In genomic region chr18:50099725-50100414, GRCh38 we compare ENCODE assay signal across 8 cellular contexts.
A peak's percentile ranks its signal among the peaks of the same experiment; 100 is the strongest.
DNase-seq lines count a peak whose midpoint lies in the region; ATAC-seq lines count a peak whose summit lies in the region.

No MANE protein-coding gene starts in this region.

- H3K9me3 Mint-ChIP-seq in effector memory CD8-positive, alpha-beta T cell, result no peaks in the 10 kb centered on the region

- peaks cover 46 to 82% of the 10 kb centered on the region in 2 donors for H3K27me3 Mint-ChIP-seq in effector memory CD8-positive, alpha-beta T cell

- no peak overlapping the region for H3K27ac Mint-ChIP-seq in effector memory CD8-positive, alpha-beta T cell

- H3K4me1 Mint-ChIP-seq in effector memory CD8-positive, alpha-beta T cell (ENCODE audit: low read depth in 2 of 2), result no peaks in the 10 kb centered on the region

- peak; percentile 57 for ATAC-seq in GM21367 (IDR thresholded peaks at IDR 0.05; ENCODE audit: unreplicated experiment)
- ATAC-seq in effector memory CD8-positive, alpha-beta T cell (replicated peaks), result no peak

- no peaks in the 10 kb centered on the region for H3K36me3 Mint-ChIP-seq in effector memory CD8-positive, alpha-beta T cell (ENCODE audit: insufficient read depth)

- H3K4me3 Mint-ChIP-seq in effector memory CD8-positive, alpha-beta T cell, result no peak overlapping the region

- DNase-seq in EL, result peak; percentile 66
- peak; percentile 32 for DNase-seq in HT-29 (ENCODE audit: low spot score)
- DNase-seq in foreskin melanocyte, result peak; percentile 47
- no peak for DNase-seq in effector memory CD8-positive, alpha-beta T cell
- DNase-seq in NCI-H524 treated with DMSO at 0.1 percent for 48 hours (lab: John Stamatoyannopoulos, UW), result no peak
- no peak for DNase-seq in nucleus accumbens (lab: John Stamatoyannopoulos, UW)
- no peak for DNase-seq in NCI-H82 (lab: John Stamatoyannopoulos, UW)

Comparison
In these comparisons a context has a peak if more than half of its experiments do, and no peak if none do; other contexts are left out.
1. DNase-seq: peak in EL (single experiment), HT-29 (single experiment) and foreskin melanocyte (single experiment); none in effector memory CD8-positive, alpha-beta T cell (0 of 3), NCI-H524 treated with DMSO at 0.1 percent for 48 hours (single experiment), nucleus accumbens (0 of 56) and NCI-H82 (single experiment).